1 cellular context compared by ENCODE assay signal in genomic region chr18:70236921-70237320, GRCh38.
TF ChIP-seq lines count a peak whose summit lies in the region.
"Not testable (repeated sequence)": the region's sequence is repeated elsewhere in the genome, so short reads cannot be mapped to it uniquely, and the experiment has no call there.

No MANE protein-coding gene starts in this region.

TF ChIP-seq in HepG2, 621 proteins besides CTCF, POLR2A, EP300 and RAD21:
- not testable (repeated sequence) for TF ChIP-seq FOXA1 (IDR thresholded peaks at IDR 0.05)
- TF ChIP-seq FOXA1 (CRISPR knock-in tag; IDR thresholded peaks at IDR 0.05) = peak; percentile 28; the same call in 1 of the 2 replicates
